In genomic region chr9:25648116-25648515, GRCh38 we compare ENCODE assay signal across 14 cellular contexts.
"Had no signal": no experiment of that assay in that cellular context is flagged by ENCODE, and none has a peak within 500 bp of the region (broad histone marks: within the 10 kb centered on the region; RNA-seq: fewer than 3 reads in every experiment).

No MANE protein-coding gene starts in this region.

- DNase-seq: colonic mucosa; dermis blood vessel endothelial cell; endodermal cell; gastrocnemius medialis; heart right ventricle; hypothalamus; kidney glomerular epithelial cell; mammary epithelial cell; nucleus accumbens; ovary; sigmoid colon; stimulated activated CD4-positive, alpha-beta T cell treated with anti-CD3 and anti-CD28 coated beads, Interleukin-12 subunit alpha, Interleukin-12 subunit beta, amount 100 ng/mL, for 4 hours; stimulated activated naive CD4-positive, alpha-beta T cell; trophoblast cell had no signal
